16 cellular contexts compared by ENCODE assay signal in the genomic region with DNA sequence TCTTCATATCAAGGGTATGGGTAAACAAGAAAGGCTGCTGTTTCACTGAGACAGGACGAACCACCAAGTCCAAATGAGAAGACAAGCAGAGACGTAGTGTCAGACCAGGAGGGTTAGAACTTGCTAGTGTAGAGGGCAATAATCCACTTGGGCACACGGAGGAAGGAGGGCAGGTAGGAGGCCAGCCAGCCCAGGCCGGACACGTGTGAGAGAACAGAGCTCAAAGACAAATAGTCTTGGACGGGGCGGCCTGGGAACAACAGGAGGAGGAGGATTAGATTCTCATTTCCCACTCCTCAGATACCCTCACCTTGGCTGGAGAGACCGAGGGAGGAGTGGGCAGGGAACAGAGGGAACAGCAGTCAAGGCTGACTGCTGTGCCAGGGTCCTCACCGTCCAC. TPM values are rescaled to one million over a fixed set of nuclear protein-coding genes. Genes with fewer than 3 reads are reported as not detected.
DNase-seq lines count a peak whose midpoint lies in the region; ATAC-seq and TF ChIP-seq lines count a peak whose summit lies in the region.
"Had no signal": no experiment of that assay in that cellular context is flagged by ENCODE, and none has a peak within 500 bp of the region (broad histone marks: within the 10 kb centered on the region; RNA-seq: fewer than 3 reads in every experiment).

No MANE protein-coding gene starts in this region.

- H3K27ac Mint-ChIP-seq in activated naive CD4-positive, alpha-beta T cell treated with anti-CD3 and anti-CD28 coated beads, Interleukin-2, amount 50 U/mL, for 24 hours = peak overlapping the region; percentile 38
- no peak overlapping the region for H3K27ac Mint-ChIP-seq in activated naive CD4-positive, alpha-beta T cell treated with anti-CD3 and anti-CD28 coated beads for 36 hours
- H3K27ac Mint-ChIP-seq in glutamatergic neuron (ENCODE audit: unreplicated experiment) (peak overlapping the region; percentile 4), neural crest cell (ENCODE audit: unreplicated experiment) (peak overlapping the region; percentile 20)

- peaks cover 16% of the 10 kb centered on the region for H3K36me3 Mint-ChIP-seq in activated naive CD4-positive, alpha-beta T cell treated with anti-CD3 and anti-CD28 coated beads, Interleukin-2, amount 50 U/mL, for 24 hours
- H3K36me3 Mint-ChIP-seq in activated naive CD4-positive, alpha-beta T cell treated with anti-CD3 and anti-CD28 coated beads for 36 hours (ENCODE audit: low read depth) = peaks cover 19% of the 10 kb centered on the region
- H3K36me3 Mint-ChIP-seq in glutamatergic neuron (ENCODE audit: unreplicated experiment) (no peaks in the 10 kb centered on the region), neural crest cell (ENCODE audit: low read depth) (no peaks in the 10 kb centered on the region)

- no peak for ATAC-seq in HG02610 (IDR thresholded peaks at IDR 0.05; ENCODE audit: unreplicated experiment)
- ATAC-seq: HCT116 had no signal

- no peaks in the 10 kb centered on the region for H3K9me3 Mint-ChIP-seq in activated naive CD4-positive, alpha-beta T cell treated with anti-CD3 and anti-CD28 coated beads, Interleukin-2, amount 50 U/mL, for 24 hours
- H3K9me3 Mint-ChIP-seq in activated naive CD4-positive, alpha-beta T cell treated with anti-CD3 and anti-CD28 coated beads for 36 hours = no peaks in the 10 kb centered on the region
- H3K9me3 Mint-ChIP-seq in glutamatergic neuron (ENCODE audit: unreplicated experiment) (peaks cover 1% of the 10 kb centered on the region), neural crest cell (no peaks in the 10 kb centered on the region)
- H3K9me3 Mint-ChIP-seq: CD8-positive, alpha-beta memory T cell had no signal

- H3K27me3 Mint-ChIP-seq in activated naive CD4-positive, alpha-beta T cell treated with anti-CD3 and anti-CD28 coated beads, Interleukin-2, amount 50 U/mL, for 24 hours = no peaks in the 10 kb centered on the region
- no peaks in the 10 kb centered on the region for H3K27me3 Mint-ChIP-seq in activated naive CD4-positive, alpha-beta T cell treated with anti-CD3 and anti-CD28 coated beads for 36 hours (ENCODE audit: low read depth)
- no peaks in the 10 kb centered on the region for H3K27me3 Mint-ChIP-seq in glutamatergic neuron (ENCODE audit: unreplicated experiment)
- H3K27me3 Mint-ChIP-seq in neural crest cell (ENCODE audit: low read depth) = no peaks in the 10 kb centered on the region

- H3K4me3 Mint-ChIP-seq in activated naive CD4-positive, alpha-beta T cell treated with anti-CD3 and anti-CD28 coated beads, Interleukin-2, amount 50 U/mL, for 24 hours = no peak overlapping the region
- H3K4me3 Mint-ChIP-seq in activated naive CD4-positive, alpha-beta T cell treated with anti-CD3 and anti-CD28 coated beads for 36 hours = no peak overlapping the region
- H3K4me3 Mint-ChIP-seq in glutamatergic neuron (ENCODE audit: unreplicated experiment) (peak overlapping the region; percentile 39), neural crest cell (no peak overlapping the region)
- H3K4me3 Mint-ChIP-seq: CD8-positive, alpha-beta memory T cell had no signal

- TF ChIP-seq CTCF in glutamatergic neuron (IDR thresholded peaks at IDR 0.05; ENCODE audit: partially characterized antibody, unreplicated experiment) (no peak), neural crest cell (conservative IDR thresholded peaks at IDR 0.05) (no peak)

- H3K4me1 Mint-ChIP-seq in activated naive CD4-positive, alpha-beta T cell treated with anti-CD3 and anti-CD28 coated beads, Interleukin-2, amount 50 U/mL, for 24 hours = peaks cover 13% of the 10 kb centered on the region
- H3K4me1 Mint-ChIP-seq in activated naive CD4-positive, alpha-beta T cell treated with anti-CD3 and anti-CD28 coated beads for 36 hours (ENCODE audit: low read depth) = peaks cover 25% of the 10 kb centered on the region
- H3K4me1 Mint-ChIP-seq in glutamatergic neuron (ENCODE audit: low read depth, unreplicated experiment) (no peaks in the 10 kb centered on the region), neural crest cell (no peaks in the 10 kb centered on the region)

- CTCF ChIA-PET in activated naive CD4-positive, alpha-beta T cell treated with anti-CD3 and anti-CD28 coated beads for 36 hours (lab: Charles Lee) = interaction anchor here (0.8 to 5.4 kb wide), 10 partner anchors 7 to 141 kb away, joined by 3 to 49 read pairs (median 10); a partner anchor contains a TSS

- intact Hi-C loops in activated naive CD4-positive, alpha-beta T cell treated with anti-CD3 and anti-CD28 coated beads for 36 hours (cut with micrococcal nuclease) = no loop called here

- no peak for DNase-seq in activated naive CD4-positive, alpha-beta T cell treated with anti-CD3 and anti-CD28 coated beads for 36 hours
- DNase-seq in glutamatergic neuron = no peak
- DNase-seq in neural crest cell (ENCODE audit: low read depth, low spot score) = no peak
- no peak for DNase-seq in NCI-H128 (lab: John Stamatoyannopoulos, UW; ENCODE audit: unreplicated experiment)
- no peak for DNase-seq in NCI-H345 (lab: John Stamatoyannopoulos, UW)
- no peak for DNase-seq in A172 (ENCODE audit: low spot score)
- DNase-seq: AML-193; Caco-2; CD8-positive, alpha-beta memory T cell; DMS53; GF-D8; IMR-90 had no signal

RNA-seq across cellular contexts. Expression of a gene that starts 8.8 kb away (rescaled TPM):
- total RNA-seq in activated naive CD4-positive, alpha-beta T cell treated with anti-CD3 and anti-CD28 coated beads for 36 hours = 10 to 100 TPM; 11.8 to 13.8 TPM
- total RNA-seq in glutamatergic neuron (ENCODE audit: unreplicated experiment) (25.1 TPM), neural crest cell (17.2 and 19.1 TPM in 2 replicates)
- total RNA-seq in A172 (2014; rRNA removed; shearing (Covaris generic)) = 15.1 and 27.8 TPM in 2 replicates

RNA-seq across cellular contexts. Expression of a gene that starts 8.9 kb away (rescaled TPM):
- total RNA-seq in activated naive CD4-positive, alpha-beta T cell treated with anti-CD3 and anti-CD28 coated beads for 36 hours = 10 to 100 TPM; 24.8 to 26.4 TPM
- total RNA-seq in glutamatergic neuron (ENCODE audit: unreplicated experiment) (29.2 TPM), neural crest cell (34.5 and 34.8 TPM in 2 replicates)
- 7.8 and 9.6 TPM in 2 replicates for total RNA-seq in A172 (2014; rRNA removed; shearing (Covaris generic))

RNA-seq across cellular contexts. Expression of a gene that starts 17.0 kb away (rescaled TPM):
- total RNA-seq in activated naive CD4-positive, alpha-beta T cell treated with anti-CD3 and anti-CD28 coated beads for 36 hours = 10 to 100 TPM; 10.9 to 15.1 TPM
- total RNA-seq in glutamatergic neuron (ENCODE audit: unreplicated experiment) (1.8 TPM), neural crest cell (not detected in 2 replicates)
- total RNA-seq in A172 (2014; rRNA removed; shearing (Covaris generic)) = not detected in 2 replicates
- total RNA-seq: H4 had no signal

RNA-seq across cellular contexts. Expression of a gene that starts 19.2 kb away (rescaled TPM):
- total RNA-seq in activated naive CD4-positive, alpha-beta T cell treated with anti-CD3 and anti-CD28 coated beads for 36 hours = 10 to 100 TPM; 12.2 to 12.8 TPM
- total RNA-seq in glutamatergic neuron (ENCODE audit: unreplicated experiment) (8.9 TPM), neural crest cell (7.9 and 9.4 TPM in 2 replicates)
- total RNA-seq in A172 (2014; rRNA removed; shearing (Covaris generic)) = 4.7 and 5.9 TPM in 2 replicates

RNA-seq across cellular contexts. Expression of a gene that starts 19.3 kb away (rescaled TPM):
- total RNA-seq in activated naive CD4-positive, alpha-beta T cell treated with anti-CD3 and anti-CD28 coated beads for 36 hours = 10 to 100 TPM; 74.9 to 76.2 TPM
- total RNA-seq in glutamatergic neuron (ENCODE audit: unreplicated experiment) = 30.3 TPM
- 22.8 and 25.4 TPM in 2 replicates for total RNA-seq in neural crest cell
- 14.7 and 15.2 TPM in 2 replicates for total RNA-seq in A172 (2014; rRNA removed; shearing (Covaris generic))
